Comparison of ENCODE assay signal across 1 cellular context in the genomic region with DNA sequence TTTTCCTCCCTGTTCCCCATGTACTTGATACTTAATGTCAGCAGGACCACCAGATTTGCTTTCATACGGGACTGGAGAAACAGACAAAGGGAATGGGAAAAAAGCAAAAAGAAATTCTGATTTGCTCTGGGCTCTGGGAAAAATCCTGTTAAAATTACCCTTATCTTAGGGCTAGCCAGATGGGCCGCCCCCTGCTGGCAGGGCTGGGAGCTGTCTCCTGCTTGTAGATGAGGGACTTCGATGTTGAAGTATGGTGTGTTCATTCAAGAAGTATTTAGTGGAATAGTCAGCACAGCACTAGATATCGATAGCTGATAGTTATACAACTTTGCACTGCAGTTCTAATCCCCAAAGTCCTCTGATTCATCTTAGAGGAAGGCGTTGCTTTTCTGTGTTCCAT.
TF ChIP-seq lines count a peak whose summit lies in the region.

No MANE protein-coding gene starts in this region.

TF ChIP-seq in IMR-90, 13 proteins besides CTCF, POLR2A, EP300 and RAD21:
- no peak for TF ChIP-seq FOS (IDR thresholded peaks at IDR 0.05; ENCODE audit: low read depth, low read length)
- TF ChIP-seq SMC3 (IDR thresholded peaks at IDR 0.05; ENCODE audit: low read depth, low read length): peak; percentile 60
- TF ChIP-seq, protein P1, sequence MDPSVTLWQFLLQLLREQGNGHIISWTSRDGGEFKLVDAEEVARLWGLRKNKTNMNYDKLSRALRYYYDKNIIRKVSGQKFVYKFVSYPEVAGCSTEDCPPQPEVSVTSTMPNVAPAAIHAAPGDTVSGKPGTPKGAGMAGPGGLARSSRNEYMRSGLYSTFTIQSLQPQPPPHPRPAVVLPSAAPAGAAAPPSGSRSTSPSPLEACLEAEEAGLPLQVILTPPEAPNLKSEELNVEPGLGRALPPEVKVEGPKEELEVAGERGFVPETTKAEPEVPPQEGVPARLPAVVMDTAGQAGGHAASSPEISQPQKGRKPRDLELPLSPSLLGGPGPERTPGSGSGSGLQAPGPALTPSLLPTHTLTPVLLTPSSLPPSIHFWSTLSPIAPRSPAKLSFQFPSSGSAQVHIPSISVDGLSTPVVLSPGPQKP (IDR thresholded peaks at IDR 0.05; ENCODE audit: borderline replicate concordance, low read depth, low read length): no peak
- no peak for TF ChIP-seq BHLHE40 (IDR thresholded peaks at IDR 0.05; ENCODE audit: low read depth, low read length)
- no peak for TF ChIP-seq RCOR1 (IDR thresholded peaks at IDR 0.05; ENCODE audit: insufficient replicate concordance, low read length)
